In genomic region chr21:8428668-8429482, GRCh38 we compare ENCODE assay signal across 8 cellular contexts.
DNase-seq lines count a peak whose midpoint lies in the region; ATAC-seq and TF ChIP-seq lines count a peak whose summit lies in the region.
"Not testable (repeated sequence)": the region's sequence is repeated elsewhere in the genome, so short reads cannot be mapped to it uniquely, and the experiment has no call there.

No MANE protein-coding gene starts in this region.

- not testable (repeated sequence) for H3K27ac Mint-ChIP-seq in activated T-cell treated with anti-CD3 and anti-CD28 coated beads, Interleukin-2, amount 50 U/mL, for 72 hours

- not testable (repeated sequence) for H3K27ac ChIP-seq in left lung, thoracic aorta

- not testable (repeated sequence) for H3K4me3 Mint-ChIP-seq in activated T-cell treated with anti-CD3 and anti-CD28 coated beads, Interleukin-2, amount 50 U/mL, for 72 hours

- not testable (repeated sequence) for TF ChIP-seq CTCF in left lung (IDR thresholded peaks at IDR 0.05); thoracic aorta (IDR thresholded peaks at IDR 0.05)

- H3K4me1 ChIP-seq in left lung; thoracic aorta (ENCODE audit: control insufficient read depth in 1 of 2, low read depth in 2 of 2): not testable (repeated sequence)

- not testable (repeated sequence) for H3K36me3 ChIP-seq in left lung, thoracic aorta

- not testable (repeated sequence) for H3K27me3 ChIP-seq in left lung; thoracic aorta (replicated peaks; ENCODE audit: insufficient read depth)

- ATAC-seq in GM18520 (IDR thresholded peaks at IDR 0.05; ENCODE audit: unreplicated experiment) (peak; percentile 74), GM19463 (IDR thresholded peaks at IDR 0.05; ENCODE audit: unreplicated experiment) (peak; percentile 62), HG02571 (IDR thresholded peaks at IDR 0.05; ENCODE audit: unreplicated experiment) (peak; percentile 69), HG03060 (IDR thresholded peaks at IDR 0.05; ENCODE audit: low read depth, unreplicated experiment) (peak; percentile 43), HG03520 (IDR thresholded peaks at IDR 0.05; ENCODE audit: unreplicated experiment) (peak; percentile 67), left lung (peak; percentile 82), thoracic aorta (ENCODE audit: insufficient number of reproducible peaks, low FRiP score, low read depth) (peak; percentile 63)
- ATAC-seq in activated T-cell treated with anti-CD3 and anti-CD28 coated beads, Interleukin-2, amount 50 U/mL, for 72 hours (replicated peaks in 1 of 2): peak; percentile 77 to 80

- H3K27me3 Mint-ChIP-seq in activated T-cell treated with anti-CD3 and anti-CD28 coated beads, Interleukin-2, amount 50 U/mL, for 72 hours (ENCODE audit: low read depth): not testable (repeated sequence)

- DNase-seq in activated T-cell treated with anti-CD3 and anti-CD28 coated beads, Interleukin-2, amount 50 U/mL, for 72 hours; left lung; thoracic aorta (ENCODE audit: low spot score): not testable (repeated sequence)

- not testable (repeated sequence) for H3K36me3 Mint-ChIP-seq in activated T-cell treated with anti-CD3 and anti-CD28 coated beads, Interleukin-2, amount 50 U/mL, for 72 hours (ENCODE audit: insufficient read depth in 2 of 2)

- H3K4me1 Mint-ChIP-seq in activated T-cell treated with anti-CD3 and anti-CD28 coated beads, Interleukin-2, amount 50 U/mL, for 72 hours (ENCODE audit: low read depth): not testable (repeated sequence)

- not testable (repeated sequence) for H3K4me3 ChIP-seq in left lung, thoracic aorta

- H3K9me3 Mint-ChIP-seq in activated T-cell treated with anti-CD3 and anti-CD28 coated beads, Interleukin-2, amount 50 U/mL, for 72 hours: not testable (repeated sequence)

- intact Hi-C loops in left lung (cut with DNase I): not testable (repeated sequence)

- not testable (repeated sequence) for H3K9me3 ChIP-seq in left lung, thoracic aorta
